1 cellular context compared by ENCODE assay signal in genomic region chrX:116232833-116233232, GRCh38.
TF ChIP-seq lines count a peak whose summit lies in the region.

No MANE protein-coding gene starts in this region.

TF ChIP-seq in SK-N-SH, 30 proteins besides CTCF, POLR2A, EP300 and RAD21 (continued from another document):
- TF ChIP-seq REST (IDR thresholded peaks at IDR 0.05; ENCODE audit: low read depth, low read length) (no peak), GABPA (IDR thresholded peaks at IDR 0.05; ENCODE audit: low read depth) (no peak), RXRA (IDR thresholded peaks at IDR 0.05; ENCODE audit: borderline replicate concordance, low read depth) (no peak)
